ENCODE assay signal across 29 cellular contexts in the genomic region with DNA sequence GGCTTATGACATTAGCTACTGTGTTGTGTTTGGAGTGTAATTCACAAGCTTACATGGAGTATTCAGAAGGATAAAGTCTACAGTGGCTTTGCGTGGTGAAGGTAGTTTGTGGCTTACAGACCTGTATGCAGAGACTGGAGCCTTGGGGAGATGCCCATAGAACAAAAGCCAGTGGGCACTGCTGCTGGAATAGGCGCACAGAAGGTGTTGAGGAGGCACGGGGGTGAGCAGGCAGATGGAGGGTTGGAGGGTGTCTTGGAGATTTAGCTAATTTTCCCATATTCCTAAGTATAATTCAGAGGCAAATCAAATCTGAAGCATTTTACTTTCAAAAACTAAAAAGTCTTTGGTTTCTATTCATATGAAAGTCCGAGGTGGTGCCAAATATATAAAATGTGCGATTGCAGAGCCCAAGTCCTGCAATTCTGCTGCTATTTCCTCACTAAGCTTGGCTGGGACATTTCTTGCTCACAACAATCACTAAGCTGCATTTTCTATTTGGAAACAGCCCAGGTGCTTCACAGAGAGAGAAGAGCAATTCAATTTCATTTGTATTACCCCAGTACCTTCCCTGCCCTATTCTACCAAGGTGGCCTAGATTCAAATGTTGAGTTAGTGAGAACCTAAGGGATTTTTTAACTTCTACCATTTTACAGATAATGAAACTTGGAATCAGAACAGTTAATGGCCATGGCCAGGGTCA.
"Had no signal": no experiment of that assay in that cellular context is flagged by ENCODE, and none has a peak within 500 bp of the region (broad histone marks: within the 10 kb centered on the region; RNA-seq: fewer than 3 reads in every experiment).

No MANE protein-coding gene starts in this region.

- H3K36me3 ChIP-seq: ascending aorta, cardiac muscle cell, esophagus muscularis mucosa, left lung, lower lobe of right lung, stomach, suprapubic skin, tibial artery, WERI-Rb-1 had no signal

- H3K9me3 ChIP-seq: ascending aorta, esophagus muscularis mucosa, left lung, lower lobe of right lung, stomach, suprapubic skin, tibial artery had no signal

- H3K9me3 Mint-ChIP-seq: activated CD4-positive, alpha-beta memory T cell treated with anti-CD3 and anti-CD28 coated beads for 36 hours; activated CD4-positive, alpha-beta T cell treated with anti-CD3 and anti-CD28 coated beads, Interleukin-2, amount 10 ng/mL, durations not matched to agents 24 days and 14 days; activated naive CD4-positive, alpha-beta T cell treated with anti-CD3 and anti-CD28 coated beads, Interleukin-2, amount 10 ng/mL, durations not matched to agents 7 days and 5 days; activated naive CD8-positive, alpha-beta T cell treated with anti-CD3 and anti-CD28 coated beads, Interleukin-2, amount 10 ng/mL, durations not matched to agents 7 days and 5 days; brain; dendritic cell treated with granulocyte-macrophage colony-stimulating factor and Interleukin-4, amounts not matched to agents 40 ng/mL and 50 ng/mL, for 4 days; natural killer cell; stimulated activated naive B cell treated with anti-CD40 and anti-IgM and Interleukin-4, amounts not matched to agents 10 μg/mL and 1 μg/mL and 100 μg/mL, for 72 hours; T-helper 1 cell treated with Interleukin-12 subunit alpha and Interleukin-12 subunit beta and Interleukin-4 antibody, amounts not matched to agents 30 μg/mL and 1 μg/mL, for 36 hours had no signal

- H3K4me3 Mint-ChIP-seq: activated CD4-positive, alpha-beta memory T cell treated with anti-CD3 and anti-CD28 coated beads for 36 hours; activated CD4-positive, alpha-beta T cell treated with anti-CD3 and anti-CD28 coated beads, Interleukin-2, amount 10 ng/mL, durations not matched to agents 24 days and 14 days; activated naive CD4-positive, alpha-beta T cell treated with anti-CD3 and anti-CD28 coated beads, Interleukin-2, amount 10 ng/mL, durations not matched to agents 7 days and 5 days; activated naive CD8-positive, alpha-beta T cell treated with anti-CD3 and anti-CD28 coated beads, Interleukin-2, amount 10 ng/mL, durations not matched to agents 7 days and 5 days; brain; dendritic cell treated with granulocyte-macrophage colony-stimulating factor and Interleukin-4, amounts not matched to agents 40 ng/mL and 50 ng/mL, for 4 days; natural killer cell; stimulated activated naive B cell treated with anti-CD40 and anti-IgM and Interleukin-4, amounts not matched to agents 10 μg/mL and 1 μg/mL and 100 μg/mL, for 72 hours; T-helper 1 cell treated with Interleukin-12 subunit alpha and Interleukin-12 subunit beta and Interleukin-4 antibody, amounts not matched to agents 30 μg/mL and 1 μg/mL, for 36 hours had no signal

- H3K27me3 Mint-ChIP-seq: activated naive CD4-positive, alpha-beta T cell treated with anti-CD3 and anti-CD28 coated beads, Interleukin-2, amount 10 ng/mL, durations not matched to agents 7 days and 5 days; activated naive CD8-positive, alpha-beta T cell treated with anti-CD3 and anti-CD28 coated beads, Interleukin-2, amount 10 ng/mL, durations not matched to agents 7 days and 5 days; brain; dendritic cell treated with granulocyte-macrophage colony-stimulating factor and Interleukin-4, amounts not matched to agents 40 ng/mL and 50 ng/mL, for 4 days; progenitor cell of endocrine pancreas had no signal

- H3K4me1 ChIP-seq: ascending aorta, esophagus muscularis mucosa, left lung, lower lobe of right lung, stomach, suprapubic skin, tibial artery had no signal

- H3K4me3 ChIP-seq: ascending aorta, cardiac muscle cell, esophagus muscularis mucosa, left lung, lower lobe of right lung, smooth muscle cell, stomach, suprapubic skin, tibial artery had no signal

- H3K36me3 Mint-ChIP-seq: activated CD4-positive, alpha-beta memory T cell treated with anti-CD3 and anti-CD28 coated beads for 36 hours; activated naive CD4-positive, alpha-beta T cell treated with anti-CD3 and anti-CD28 coated beads, Interleukin-2, amount 10 ng/mL, durations not matched to agents 7 days and 5 days; activated naive CD8-positive, alpha-beta T cell treated with anti-CD3 and anti-CD28 coated beads, Interleukin-2, amount 10 ng/mL, durations not matched to agents 7 days and 5 days; brain; natural killer cell; stimulated activated naive B cell treated with anti-CD40 and anti-IgM and Interleukin-4, amounts not matched to agents 10 μg/mL and 1 μg/mL and 100 μg/mL, for 72 hours had no signal

- DNase-seq: activated CD4-positive, alpha-beta memory T cell treated with anti-CD3 and anti-CD28 coated beads for 36 hours; activated CD4-positive, alpha-beta T cell treated with anti-CD3 and anti-CD28 coated beads, Interleukin-2, amount 10 ng/mL, durations not matched to agents 24 days and 14 days; activated CD8-positive, alpha-beta memory T cell treated with anti-CD3 and anti-CD28 coated beads, Interleukin-2, amount 50 U/mL, for 4 hours; activated gamma-delta T cell; activated naive CD4-positive, alpha-beta T cell treated with anti-CD3 and anti-CD28 coated beads, Interleukin-2, amount 10 ng/mL, durations not matched to agents 7 days and 5 days; activated naive CD8-positive, alpha-beta T cell treated with anti-CD3 and anti-CD28 coated beads, Interleukin-2, amount 10 ng/mL, durations not matched to agents 7 days and 5 days; activated T-cell treated with anti-CD3 and anti-CD28 coated beads, Interleukin-2, amount 50 U/mL, for 1 hour; effector CD4-positive, alpha-beta T cell; foreskin melanocyte; left lung; lower lobe of right lung; mesenchymal stem cell; natural killer cell; stimulated activated CD4-positive, alpha-beta T cell treated with anti-CD3 and anti-CD28 coated beads, Interleukin-1b, Interleukin-23, amount 100 ng/mL, for 48 hours; stimulated activated naive B cell treated with anti-CD40 and anti-IgM and Interleukin-4, amounts not matched to agents 10 μg/mL and 1 μg/mL and 100 μg/mL, for 72 hours; stomach; T1000; tibial artery; WERI-Rb-1 had no signal

- ATAC-seq: activated CD4-positive, CD25-positive, alpha-beta regulatory T cell treated with anti-CD3 and anti-CD28 coated beads, Interleukin-2, amount 50 U/mL, for 24 hours; left lung; lower lobe of right lung; natural killer cell; stimulated activated naive B cell treated with anti-CD40 and anti-IgM and Interleukin-4, amounts not matched to agents 10 μg/mL and 1 μg/mL and 100 μg/mL, for 72 hours had no signal

- H3K4me1 Mint-ChIP-seq: activated CD4-positive, alpha-beta T cell treated with anti-CD3 and anti-CD28 coated beads, Interleukin-2, amount 10 ng/mL, durations not matched to agents 24 days and 14 days; activated naive CD4-positive, alpha-beta T cell treated with anti-CD3 and anti-CD28 coated beads, Interleukin-2, amount 10 ng/mL, durations not matched to agents 7 days and 5 days; activated naive CD8-positive, alpha-beta T cell treated with anti-CD3 and anti-CD28 coated beads, Interleukin-2, amount 10 ng/mL, durations not matched to agents 7 days and 5 days; natural killer cell; stimulated activated naive B cell treated with anti-CD40 and anti-IgM and Interleukin-4, amounts not matched to agents 10 μg/mL and 1 μg/mL and 100 μg/mL, for 72 hours had no signal

- H3K27me3 ChIP-seq: ascending aorta, cardiac muscle cell, left lung, stomach, suprapubic skin had no signal

- H3K27ac Mint-ChIP-seq: activated CD4-positive, alpha-beta memory T cell treated with anti-CD3 and anti-CD28 coated beads for 36 hours; activated CD4-positive, alpha-beta T cell treated with anti-CD3 and anti-CD28 coated beads, Interleukin-2, amount 10 ng/mL, durations not matched to agents 24 days and 14 days; activated naive CD4-positive, alpha-beta T cell treated with anti-CD3 and anti-CD28 coated beads, Interleukin-2, amount 10 ng/mL, durations not matched to agents 7 days and 5 days; activated naive CD8-positive, alpha-beta T cell treated with anti-CD3 and anti-CD28 coated beads, Interleukin-2, amount 10 ng/mL, durations not matched to agents 7 days and 5 days; dendritic cell treated with granulocyte-macrophage colony-stimulating factor and Interleukin-4, amounts not matched to agents 40 ng/mL and 50 ng/mL, for 4 days; natural killer cell; progenitor cell of endocrine pancreas; stimulated activated naive B cell treated with anti-CD40 and anti-IgM and Interleukin-4, amounts not matched to agents 10 μg/mL and 1 μg/mL and 100 μg/mL, for 72 hours; T-helper 1 cell treated with Interleukin-12 subunit alpha and Interleukin-12 subunit beta and Interleukin-4 antibody, amounts not matched to agents 30 μg/mL and 1 μg/mL, for 36 hours had no signal

- H3K27ac ChIP-seq: ascending aorta, cardiac muscle cell, esophagus muscularis mucosa, left lung, lower lobe of right lung, stomach, suprapubic skin, tibial artery, WERI-Rb-1 had no signal
